Comparison of ENCODE assay signal across 9 cellular contexts in genomic region chr2:54103454-54104314, GRCh38. TPM values are rescaled to one million over a fixed set of nuclear protein-coding genes. Genes with fewer than 3 reads are reported as not detected.
A peak's percentile ranks its signal among the peaks of the same experiment; 100 is the strongest.
DNase-seq lines count a peak whose midpoint lies in the region; ATAC-seq, FAIRE-seq and TF ChIP-seq lines count a peak whose summit lies in the region.
"Had no signal": no experiment of that assay in that cellular context is flagged by ENCODE, and none has a peak within 500 bp of the region (broad histone marks: within the 10 kb centered on the region; RNA-seq: fewer than 3 reads in every experiment).

No MANE protein-coding gene starts in this region.

- POLR2A ChIA-PET in K562 (lab: Yijun Ruan, JAX), result interaction anchor here (0.5 to 2.1 kb wide), 2 partner anchors 11 to 22 kb away, joined by 3 to 8 read pairs; partner anchors contain the start of gene ACYP2

- intact Hi-C loops in activated T-helper 1 cell treated with anti-CD3 and anti-CD28 coated beads, Interleukin-12 subunit alpha, Interleukin-12 subunit beta, Interleukin-2, Interleukin-4 antibody, amounts not matched to agents 30 ng/mL and 10 ng/mL and 1 ng/mL, durations not matched to agents 14 hours and 24 hours and 36 hours (cut with micrococcal nuclease), result no loop called here
- intact Hi-C loops in K562 (cut with micrococcal nuclease), result no loop called here
- intact Hi-C loops in left lung (cut with DNase I), result loop anchor here in 1 of 2 donors (10.0 kb wide), 1 partner anchor 731 kb away; no protein-coding TSS in a partner anchor

- no peaks in the 10 kb centered on the region for H3K36me3 Mint-ChIP-seq in activated T-helper 1 cell treated with anti-CD3 and anti-CD28 coated beads, Interleukin-12 subunit alpha, Interleukin-12 subunit beta, Interleukin-2, Interleukin-4 antibody, amounts not matched to agents 30 ng/mL and 10 ng/mL and 1 ng/mL, durations not matched to agents 14 hours and 24 hours and 36 hours (ENCODE audit: low read depth)
- no peaks in the 10 kb centered on the region for H3K36me3 Mint-ChIP-seq in mesothelial cell of epicardium

- H3K4me1 ChIP-seq in Peyer's patch (peaks cover 0 to 6% (median 3%) of the 10 kb centered on the region in 4 donors), K562 (replicated peaks in 1 of 2; ENCODE audit: control insufficient read depth in 2 of 2, insufficient read depth in 2 of 2, low read length in 2 of 2) (no peaks in the 10 kb centered on the region; a peak in 2 of 5 replicates), left lung (no peaks in the 10 kb centered on the region)

- H4K20me1 ChIP-seq in K562 (replicated peaks; ENCODE audit: control insufficient read depth, insufficient read depth, low read length), result no peaks in the 10 kb centered on the region

- no TSS peak for BruUV-seq in K562 (replicated peaks; lab: Mats Ljungman, UMichigan)

- TF ChIP-seq EP300 in K562 (IDR thresholded peaks at IDR 0.05; ENCODE audit: low read length), result no peak

- no peak overlapping the region for H3K4me3 ChIP-seq in Peyer's patch
- no peak overlapping the region for H3K4me3 ChIP-seq in K562
- H3K4me3 ChIP-seq in left lung, result no peak overlapping the region

- no peaks in the 10 kb centered on the region for H3K9me3 Mint-ChIP-seq in activated T-helper 1 cell treated with anti-CD3 and anti-CD28 coated beads, Interleukin-12 subunit alpha, Interleukin-12 subunit beta, Interleukin-2, Interleukin-4 antibody, amounts not matched to agents 30 ng/mL and 10 ng/mL and 1 ng/mL, durations not matched to agents 14 hours and 24 hours and 36 hours
- H3K9me3 Mint-ChIP-seq in mesothelial cell of epicardium, result no peaks in the 10 kb centered on the region

- H3K27ac ChIP-seq in Peyer's patch (peak overlapping the region in 1 of 4 donors; percentile 27), K562 (ENCODE audit: extremely low read depth, low read depth, low read length) (no peak overlapping the region), left lung (no peak overlapping the region)

- H3K4me1 Mint-ChIP-seq in activated T-helper 1 cell treated with anti-CD3 and anti-CD28 coated beads, Interleukin-12 subunit alpha, Interleukin-12 subunit beta, Interleukin-2, Interleukin-4 antibody, amounts not matched to agents 30 ng/mL and 10 ng/mL and 1 ng/mL, durations not matched to agents 14 hours and 24 hours and 36 hours (ENCODE audit: low read depth), result peaks cover 6% of the 10 kb centered on the region
- peaks cover 9% of the 10 kb centered on the region for H3K4me1 Mint-ChIP-seq in mesothelial cell of epicardium

- H3K9me1 ChIP-seq in K562 (ENCODE audit: control insufficient read depth, insufficient read depth, low read length), result no peaks in the 10 kb centered on the region

- no peak overlapping the region for H3K4me2 ChIP-seq in K562 (ENCODE audit: insufficient read depth, low read length)

- peak; percentile 58 for FAIRE-seq in K562 (lab: Jason Lieb, UNC)
- FAIRE-seq: colon had no signal

- peaks cover 5% of the 10 kb centered on the region for H3K27me3 Mint-ChIP-seq in activated T-helper 1 cell treated with anti-CD3 and anti-CD28 coated beads, Interleukin-12 subunit alpha, Interleukin-12 subunit beta, Interleukin-2, Interleukin-4 antibody, amounts not matched to agents 30 ng/mL and 10 ng/mL and 1 ng/mL, durations not matched to agents 14 hours and 24 hours and 36 hours (ENCODE audit: insufficient read depth)
- no peaks in the 10 kb centered on the region for H3K27me3 Mint-ChIP-seq in mesothelial cell of epicardium (ENCODE audit: low read depth)

- no peaks in the 10 kb centered on the region for H3K79me2 ChIP-seq in K562 (ENCODE audit: control insufficient read depth, insufficient read depth, low read length)

- in situ Hi-C loops in K562 (cut with MboI), result no loop called here

- 42% methylated on average over 3 of the region's 3 CpGs for WGBS in K562 (ENCODE audit: insufficient coverage, low coverage, missing lambda C conversion rate)

- no peak overlapping the region for H3K4me3 Mint-ChIP-seq in activated T-helper 1 cell treated with anti-CD3 and anti-CD28 coated beads, Interleukin-12 subunit alpha, Interleukin-12 subunit beta, Interleukin-2, Interleukin-4 antibody, amounts not matched to agents 30 ng/mL and 10 ng/mL and 1 ng/mL, durations not matched to agents 14 hours and 24 hours and 36 hours
- H3K4me3 Mint-ChIP-seq in mesothelial cell of epicardium, result no peak overlapping the region

- no peak overlapping the region for H3K27ac Mint-ChIP-seq in activated T-helper 1 cell treated with anti-CD3 and anti-CD28 coated beads, Interleukin-12 subunit alpha, Interleukin-12 subunit beta, Interleukin-2, Interleukin-4 antibody, amounts not matched to agents 30 ng/mL and 10 ng/mL and 1 ng/mL, durations not matched to agents 14 hours and 24 hours and 36 hours
- no peak overlapping the region for H3K27ac Mint-ChIP-seq in mesothelial cell of epicardium

- no peak for TF ChIP-seq POLR2A in Peyer's patch (IDR thresholded peaks at IDR 0.05)
- no peak for TF ChIP-seq POLR2A in K562 (conservative IDR thresholded peaks at IDR 0.05)

- H3K27me3 ChIP-seq in Peyer's patch (no peaks in the 10 kb centered on the region), K562 (ENCODE audit: control insufficient read depth in 2 of 2, insufficient read depth in 2 of 2, low read length in 2 of 2) (no peaks in the 10 kb centered on the region), left lung (no peaks in the 10 kb centered on the region)

- ATAC-seq in HG02885 (IDR thresholded peaks at IDR 0.05; ENCODE audit: poor library complexity, unreplicated experiment) (peak; percentile 52), K562 (peak; percentile 68), left lung (peak; percentile 86)

- CTCF ChIA-PET in K562 (lab: Yijun Ruan, JAX; ENCODE audit: low intra/inter-chr PET ratio), result no interaction called here

- TF ChIP-seq RAD21 in K562 (CRISPR knock-in tag; conservative IDR thresholded peaks at IDR 0.05 in 1 of 2, IDR thresholded peaks at IDR 0.05 in 1 of 2), result no peak

- H3K9me3 ChIP-seq in Peyer's patch (no peaks in the 10 kb centered on the region), K562 (replicated peaks; ENCODE audit: control insufficient read depth, insufficient read depth, low read depth, low read length) (no peaks in the 10 kb centered on the region), left lung (no peaks in the 10 kb centered on the region)

- H3K36me3 ChIP-seq in Peyer's patch (no peaks in the 10 kb centered on the region), K562 (ENCODE audit: control insufficient read depth, insufficient read depth, low read length) (no peaks in the 10 kb centered on the region), left lung (no peaks in the 10 kb centered on the region)

- peak in 2 of 6 experiments; percentile 7 for TF ChIP-seq CTCF in Peyer's patch (IDR thresholded peaks at IDR 0.05)
- no peak for TF ChIP-seq CTCF in K562 (IDR thresholded peaks at IDR 0.05 in 2 of 3, conservative IDR thresholded peaks at IDR 0.05 in 1 of 3; ENCODE audit: insufficient read depth in 2 of 3, low read depth in 1 of 3, low read length in 3 of 3)
- TF ChIP-seq CTCF in left lung (IDR thresholded peaks at IDR 0.05), result no peak
- no peak for TF ChIP-seq CTCF in mesothelial cell of epicardium (IDR thresholded peaks at IDR 0.05; ENCODE audit: unreplicated experiment)

- DNase-seq in activated T-helper 1 cell treated with Interleukin-2 at 50 U/mL for 16 hours (ENCODE audit: low read depth), result peak; percentile 20
- DNase-seq in activated T-helper 1 cell treated with anti-CD3 and anti-CD28 coated beads, Interleukin-12 subunit alpha, Interleukin-12 subunit beta, Interleukin-2, Interleukin-4 antibody, amounts not matched to agents 30 ng/mL and 10 ng/mL and 1 ng/mL, durations not matched to agents 14 hours and 24 hours and 36 hours (ENCODE audit: low spot score), result no peak
- DNase-seq in Peyer's patch, result peak in 2 of 3 donors; percentile 71 to 79
- DNase-seq in K562 (ENCODE audit: extremely low read depth in 1 of 4, low spot score in 3 of 4), result peak in 3 of 4 experiments; percentile 15 to 50 (median 38)
- DNase-seq in left lung, result peak in 1 of 2 donors; percentile 60
- no peak for DNase-seq in mesothelial cell of epicardium (ENCODE audit: low spot score in 2 of 2, unreplicated experiment in 2 of 2)
- DNase-seq in NCI-H345 (lab: John Stamatoyannopoulos, UW), result no peak

- H2AFZ ChIP-seq in K562 (ENCODE audit: low read depth, low read length), result peak overlapping the region; percentile 64

- no peak overlapping the region for H3K9ac ChIP-seq in K562 (ENCODE audit: insufficient read depth in 1 of 2, low read depth in 2 of 2, low read length in 2 of 2)

RNA-seq across cellular contexts. Expression of gene ACYP2, which starts 11.7 kb away (rescaled TPM):
- total RNA-seq in activated T-helper 1 cell treated with anti-CD3 and anti-CD28 coated beads, Interleukin-12 subunit alpha, Interleukin-12 subunit beta, Interleukin-2, Interleukin-4 antibody, amounts not matched to agents 30 ng/mL and 10 ng/mL and 1 ng/mL, durations not matched to agents 14 hours and 24 hours and 36 hours, result 5.2 and 5.9 TPM in 2 replicates
- total RNA-seq in Peyer's patch, result 10 to 100 TPM in 2 of 4 donors, 1 to 10 TPM in 2; 8.4 to 14.0 (median 9.8) TPM
- total RNA-seq in K562 (2011; cell fraction: chromatin; rRNA removed; ENCODE audit: low replicate concordance), result 3.8 and 6.9 TPM in 2 replicates
- 3.0 and 3.3 TPM in 2 replicates for total RNA-seq in K562 (2011; cell fraction: nucleolus; rRNA removed)
- total RNA-seq in K562 (2011; cell fraction: nucleoplasm; rRNA removed), result 5.1 and 11.3 TPM in 2 replicates
- 2.2 and 3.0 TPM in 2 replicates for total RNA-seq in K562 (2014; rRNA removed)
- 1.3 and 1.8 TPM in 2 replicates for total RNA-seq in K562 (2014; rRNA removed; fragmentation: Illumina TruSeq; extraction: Trizol)
- 1.9 and 2.2 TPM in 2 replicates for total RNA-seq in K562 (2015; rRNA removed; fragmentation: Illumina TruSeq; extraction: Trizol)
- total RNA-seq in K562 (2021), result 3.4 and 4.1 TPM in 2 replicates
- polyA plus RNA-seq in K562 (2011; rRNA removed), result 2.2 and 3.1 TPM in 2 replicates
- polyA plus RNA-seq in K562 (2011; cell fraction: cytosol; rRNA removed), result 2.8 and 3.8 TPM in 2 replicates
- polyA plus RNA-seq in K562 (2011; cell fraction: nucleus; rRNA removed), result 1.4 and 2.0 TPM in 2 replicates
- polyA plus RNA-seq in K562 (2012), result 5.2 and 6.5 TPM in 2 replicates
- 1.0 and 1.2 TPM in 2 replicates for polyA plus RNA-seq in K562 (2014; fragmentation: Illumina TruSeq; extraction: Trizol)
- 1 to 10 TPM; 1.9 to 2.2 TPM for polyA plus RNA-seq in K562 (2014; fragmentation: Nextera tagmentation; extraction: Ambion mirVana)
- polyA plus RNA-seq in K562 (2014; rRNA removed), result 2.0 and 3.4 TPM in 2 replicates
- 1.1 and 2.8 TPM in 2 replicates for polyA minus RNA-seq in K562 (2011; rRNA and poly(A)+ RNA removed)
- polyA minus RNA-seq in K562 (2011; cell fraction: cytosol; rRNA and poly(A)+ RNA removed), result 1.0 and 1.4 TPM in 2 replicates
- 2.7 and 4.7 TPM in 2 replicates for polyA minus RNA-seq in K562 (2011; cell fraction: nucleus; rRNA and poly(A)+ RNA removed)
- total RNA-seq in left lung, result 10 to 100 TPM; 18.8 to 20.6 TPM
- total RNA-seq in mesothelial cell of epicardium, result 11.3 to 11.8 TPM (median 11.4 TPM) in 3 replicates

Comparison
In these comparisons a context has a peak if more than half of its experiments do, and no peak if none do; other contexts are left out.
1. DNase-seq: peak in activated T-helper 1 cell treated with Interleukin-2 at 50 U/mL for 16 hours (single experiment), Peyer's patch (2 of 3) and K562 (3 of 4); none in activated T-helper 1 cell treated with anti-CD3 and anti-CD28 coated beads, Interleukin-12 subunit alpha, Interleukin-12 subunit beta, Interleukin-2, Interleukin-4 antibody, amounts not matched to agents 30 ng/mL and 10 ng/mL and 1 ng/mL, durations not matched to agents 14 hours and 24 hours and 36 hours (single experiment), mesothelial cell of epicardium (0 of 2) and NCI-H345 (single experiment).
2. Peak in every context shown above with its lines, with median percentiles within 50 percentile points of each other: ATAC-seq.